1 cellular context compared by ENCODE assay signal in genomic region chr3:37155782-37156181, GRCh38.
TF ChIP-seq lines count a peak whose summit lies in the region.

No MANE protein-coding gene starts in this region.

TF ChIP-seq in HepG2, 621 proteins besides CTCF, POLR2A, EP300 and RAD21 (continued from another document):
- TF ChIP-seq ZNF280B (CRISPR knock-in tag; IDR thresholded peaks at IDR 0.05; ENCODE audit: borderline replicate concordance), result no peak
TF ChIP-seq in HepG2: peak in this region for 1.
